Comparison of ENCODE assay signal across 8 cellular contexts in the genomic region with DNA sequence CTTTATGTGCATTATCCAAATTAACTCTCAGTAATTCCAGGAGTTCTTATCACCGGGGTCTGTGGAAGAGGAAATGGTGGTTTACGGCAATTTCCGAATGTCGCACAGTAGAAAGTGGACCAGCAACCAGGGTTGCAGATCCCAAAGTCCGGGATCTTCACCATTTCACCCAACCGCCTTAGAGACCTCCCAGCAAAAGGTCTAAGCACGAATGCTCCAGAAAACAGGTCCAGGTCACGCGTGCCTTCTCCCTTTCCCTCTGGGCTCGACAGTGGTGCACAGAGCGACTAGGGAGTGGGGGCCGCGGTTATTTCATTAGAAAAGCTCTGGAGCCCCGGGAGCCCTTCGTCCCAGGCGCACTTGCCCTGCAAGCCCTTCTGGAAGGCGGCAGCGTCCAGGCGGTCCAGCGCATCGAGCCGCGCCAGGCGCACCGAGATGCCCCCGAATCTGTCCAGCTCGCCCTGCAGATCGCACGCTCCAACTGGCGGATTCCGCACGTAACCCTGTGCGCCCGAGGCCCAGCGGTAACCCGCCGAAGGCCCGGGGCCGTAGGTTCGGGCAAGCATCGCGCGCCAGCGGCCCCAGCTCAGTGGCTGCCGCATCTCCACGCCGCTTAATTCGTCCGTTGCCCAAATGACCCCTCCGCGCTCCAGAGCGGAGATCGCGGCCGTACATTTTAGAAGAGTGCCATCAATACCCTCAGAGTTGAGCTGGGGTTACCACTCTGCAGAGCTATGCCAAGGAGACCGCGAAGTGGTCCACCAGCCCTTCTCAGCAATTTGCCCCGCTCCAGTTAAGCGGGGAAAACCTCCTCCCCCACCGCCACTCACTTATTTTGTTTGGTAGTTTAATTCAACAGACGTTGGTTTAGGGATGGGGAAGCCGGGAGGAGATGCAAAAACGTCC. TPM values are rescaled to one million over a fixed set of nuclear protein-coding genes. Genes with fewer than 3 reads are reported as not detected.
DNase-seq lines count a peak whose midpoint lies in the region; FAIRE-seq and TF ChIP-seq lines count a peak whose summit lies in the region.

A gene with protein sequence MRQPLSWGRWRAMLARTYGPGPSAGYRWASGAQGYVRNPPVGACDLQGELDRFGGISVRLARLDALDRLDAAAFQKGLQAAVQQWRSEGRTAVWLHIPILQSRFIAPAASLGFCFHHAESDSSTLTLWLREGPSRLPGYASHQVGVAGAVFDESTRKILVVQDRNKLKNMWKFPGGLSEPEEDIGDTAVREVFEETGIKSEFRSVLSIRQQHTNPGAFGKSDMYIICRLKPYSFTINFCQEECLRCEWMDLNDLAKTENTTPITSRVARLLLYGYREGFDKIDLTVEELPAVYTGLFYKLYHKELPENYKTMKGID (minus strand): TSS at position 627 of the 906 bp plus-strand sequence. CDS start 25 bp downstream, at position 602.

- no peaks in the 10 kb centered on the region for H3K4me1 ChIP-seq in astrocyte (ENCODE audit: insufficient read depth, low read length)
- H3K4me1 ChIP-seq in rectal smooth muscle tissue (ENCODE audit: control insufficient read depth, insufficient read depth, low read length), result peaks cover 9% of the 10 kb centered on the region

- peak within 1 kb of the TSS; percentile 89 for H3K4me2 ChIP-seq in astrocyte (ENCODE audit: low read length)

- H3K36me3 ChIP-seq in astrocyte (ENCODE audit: insufficient read depth, low read length), result no peaks in the 10 kb centered on the region
- H3K36me3 ChIP-seq in rectal smooth muscle tissue (ENCODE audit: control insufficient read depth, insufficient read depth, low read length), result no peaks in the 10 kb centered on the region

- peak within 1 kb of the TSS; percentile 73 for H3K27ac Mint-ChIP-seq in astrocyte (ENCODE audit: unreplicated experiment)

- no peaks in the 10 kb centered on the region for H3K9me3 Mint-ChIP-seq in astrocyte (ENCODE audit: unreplicated experiment)

- no peak for FAIRE-seq in astrocyte (lab: Jason Lieb, UNC)

- peaks cover 54% of the 10 kb centered on the region for H3K79me2 ChIP-seq in astrocyte (ENCODE audit: insufficient read depth, low read length)

- peak within 1 kb of the TSS; percentile 87 for H3K9ac ChIP-seq in astrocyte (ENCODE audit: low read length)
- peak within 1 kb of the TSS; percentile 70 for H3K9ac ChIP-seq in rectal smooth muscle tissue (ENCODE audit: low read length)

- peaks cover 2% of the 10 kb centered on the region for H3K4me1 Mint-ChIP-seq in astrocyte (ENCODE audit: low read depth, unreplicated experiment)

- no peaks in the 10 kb centered on the region for H4K20me1 ChIP-seq in astrocyte (ENCODE audit: insufficient read depth, low read length)

- DNase-seq in GM12864 (ENCODE audit: low read depth), result peak; percentile 24
- DNase-seq in HCEC 1CT, result peak; percentile 54
- peak; percentile 73 for DNase-seq in LoVo (ENCODE audit: low spot score)
- peak; percentile 72 for DNase-seq in SW480 (ENCODE audit: low spot score)
- peak; percentile 50 for DNase-seq in astrocyte (ENCODE audit: low read depth)
- peak; percentile 60 for DNase-seq in hepatic stellate cell (ENCODE audit: low spot score)
- no peak for DNase-seq in NCI-H1694 treated with DMSO at 0.1 percent for 48 hours (lab: John Stamatoyannopoulos, UW)

- peak within 1 kb of the TSS; percentile 89 for H2AFZ ChIP-seq in astrocyte (ENCODE audit: low read depth, low read length)

- no peaks in the 10 kb centered on the region for H3K27me3 ChIP-seq in astrocyte (ENCODE audit: insufficient read depth, low read length)
- no peaks in the 10 kb centered on the region for H3K27me3 ChIP-seq in rectal smooth muscle tissue (ENCODE audit: control insufficient read depth, insufficient read depth, low read length)

- H3K27ac ChIP-seq in astrocyte (ENCODE audit: low read depth, low read length) (peak within 1 kb of the TSS; percentile 67), rectal smooth muscle tissue (ENCODE audit: low read depth, low read length) (peak within 1 kb of the TSS; percentile 84)

- no peaks in the 10 kb centered on the region for H3K36me3 Mint-ChIP-seq in astrocyte (ENCODE audit: low read depth, unreplicated experiment)

- no peaks in the 10 kb centered on the region for H3K27me3 Mint-ChIP-seq in astrocyte (ENCODE audit: low read depth, unreplicated experiment)

- H3K4me3 ChIP-seq in GM12864 (ENCODE audit: low read depth, low read length) (peak within 1 kb of the TSS; percentile 74), astrocyte (ENCODE audit: insufficient read depth, low read depth, low read length) (peak within 1 kb of the TSS; percentile 87), rectal smooth muscle tissue (ENCODE audit: low read length) (peak within 1 kb of the TSS; percentile 93)

- no peaks in the 10 kb centered on the region for H3K9me3 ChIP-seq in astrocyte (ENCODE audit: insufficient read depth, low read depth, low read length)

- peak within 1 kb of the TSS; percentile 100 for H3K4me3 Mint-ChIP-seq in astrocyte (ENCODE audit: unreplicated experiment)

- no peak for TF ChIP-seq CTCF in GM12864 (IDR thresholded peaks at IDR 0.05; ENCODE audit: low read depth, low read length, missing control alignments)
- no peak for TF ChIP-seq CTCF in astrocyte (IDR thresholded peaks at IDR 0.05; ENCODE audit: insufficient read depth, low read depth, low read length)

RNA-seq across cellular contexts. Expression of the gene that starts here (rescaled TPM):
- 4.0 TPM in 2 replicates for total RNA-seq in astrocyte
